Comparison of ENCODE assay signal across 3 cellular contexts in genomic region chr3:67531149-67532101, GRCh38.
TF ChIP-seq lines count a peak whose summit lies in the region.

No MANE protein-coding gene starts in this region.

TF ChIP-seq in liver, 16 proteins besides CTCF, POLR2A, EP300 and RAD21 (continued from another document):
- TF ChIP-seq MAX (IDR thresholded peaks at IDR 0.05), result peak; percentile 7
- peak; percentile 35 for TF ChIP-seq FOXA2 (IDR thresholded peaks at IDR 0.05)
- TF ChIP-seq ATF3 (IDR thresholded peaks at IDR 0.05), result no peak
- TF ChIP-seq RXRA (IDR thresholded peaks at IDR 0.05), result peak in 1 of 2 donors; percentile 60
- TF ChIP-seq NR2F2 (IDR thresholded peaks at IDR 0.05), result no peak
- TF ChIP-seq EGR1 (IDR thresholded peaks at IDR 0.05; ENCODE audit: low read depth in 2 of 2), result no peak
- peak in 1 of 2 donors; percentile 26 for TF ChIP-seq JUND (IDR thresholded peaks at IDR 0.05)
- peak; percentile 30 for TF ChIP-seq ZBTB33 (IDR thresholded peaks at IDR 0.05)
- TF ChIP-seq YY1 (IDR thresholded peaks at IDR 0.05), result peak; percentile 63
- TF ChIP-seq FOXA1 (IDR thresholded peaks at IDR 0.05), result no peak
- no peak for TF ChIP-seq SP1 (IDR thresholded peaks at IDR 0.05)
- TF ChIP-seq HNF4A (conservative IDR thresholded peaks at IDR 0.05), result peak; percentile 51 to 69
- no peak for TF ChIP-seq GABPA (IDR thresholded peaks at IDR 0.05 in 1 of 2, conservative IDR thresholded peaks at IDR 0.05 in 1 of 2)

TF ChIP-seq in HepG2, 621 proteins besides CTCF, POLR2A, EP300 and RAD21 (continued from another document and continues in another):
- TF ChIP-seq HINFP (CRISPR knock-in tag; IDR thresholded peaks at IDR 0.05; ENCODE audit: low read depth), result no peak
- no peak for TF ChIP-seq E2F5 (CRISPR knock-in tag; conservative IDR thresholded peaks at IDR 0.05)
- TF ChIP-seq ZFP90 (CRISPR knock-in tag; IDR thresholded peaks at IDR 0.05; ENCODE audit: borderline replicate concordance), result no peak
- TF ChIP-seq ZKSCAN5 (CRISPR knock-in tag; IDR thresholded peaks at IDR 0.05), result no peak
- TF ChIP-seq ZFY (CRISPR knock-in tag; IDR thresholded peaks at IDR 0.05), result no peak
- no peak for TF ChIP-seq ARID4A (CRISPR knock-in tag; IDR thresholded peaks at IDR 0.05; ENCODE audit: borderline replicate concordance)
- no peak for TF ChIP-seq ZNF496 (CRISPR knock-in tag; IDR thresholded peaks at IDR 0.05; ENCODE audit: insufficient replicate concordance)
- TF ChIP-seq ZEB1 (IDR thresholded peaks at IDR 0.05; ENCODE audit: insufficient replicate concordance, low read depth), result no peak
- TF ChIP-seq PRDM4 (CRISPR knock-in tag; IDR thresholded peaks at IDR 0.05; ENCODE audit: borderline replicate concordance), result no peak

TF ChIP-seq in SK-N-SH, 30 proteins besides CTCF, POLR2A, EP300 and RAD21 (continued from another document):
- TF ChIP-seq RCOR1 (IDR thresholded peaks at IDR 0.05; ENCODE audit: low read length) (no peak), REST (IDR thresholded peaks at IDR 0.05; ENCODE audit: low read depth, low read length) (no peak), MEF2A (IDR thresholded peaks at IDR 0.05; ENCODE audit: borderline replicate concordance, low read depth) (no peak), USF2 (IDR thresholded peaks at IDR 0.05; ENCODE audit: borderline replicate concordance, low read depth, low read length) (no peak), PBX3 (IDR thresholded peaks at IDR 0.05) (peak; percentile 59), MAX (IDR thresholded peaks at IDR 0.05; ENCODE audit: low read depth) (no peak), TAF1 (IDR thresholded peaks at IDR 0.05; ENCODE audit: borderline replicate concordance, low read depth, low read length) (no peak), TEAD4 (IDR thresholded peaks at IDR 0.05; ENCODE audit: borderline replicate concordance, insufficient read depth) (peak; percentile 61; the same call in 1 of the 2 replicates), RFX5 (IDR thresholded peaks at IDR 0.05; ENCODE audit: low read length) (no peak), IRF3 (IDR thresholded peaks at IDR 0.05; ENCODE audit: low read depth, low read length) (no peak), FOSL2 (IDR thresholded peaks at IDR 0.05; ENCODE audit: borderline replicate concordance, low read depth) (peak; percentile 25; the same call in 1 of the 2 replicates), SIN3A (IDR thresholded peaks at IDR 0.05; ENCODE audit: borderline replicate concordance, low read depth, low read length) (no peak), POLR2AphosphoS5 (IDR thresholded peaks at IDR 0.05; ENCODE audit: low read depth, low read length) (no peak), FOXM1 (IDR thresholded peaks at IDR 0.05; ENCODE audit: low read depth) (no peak), ZBTB33 (IDR thresholded peaks at IDR 0.05; ENCODE audit: borderline replicate concordance, low read depth) (no peak), CHD2 (IDR thresholded peaks at IDR 0.05; ENCODE audit: low read length, partially characterized antibody) (no peak), ELF1 (IDR thresholded peaks at IDR 0.05) (no peak), SMC3 (IDR thresholded peaks at IDR 0.05; ENCODE audit: low read depth, low read length) (no peak), USF1 (IDR thresholded peaks at IDR 0.05; ENCODE audit: borderline replicate concordance, low read depth) (no peak)
